In genomic region chr1:22777658-22778057, GRCh38 we compare ENCODE assay signal across 15 cellular contexts.
DNase-seq lines count a peak whose midpoint lies in the region; ATAC-seq and TF ChIP-seq lines count a peak whose summit lies in the region.
"Had no signal": no experiment of that assay in that cellular context is flagged by ENCODE, and none has a peak within 500 bp of the region (broad histone marks: within the 10 kb centered on the region; RNA-seq: fewer than 3 reads in every experiment).

No MANE protein-coding gene starts in this region.

- no peak overlapping the region for H3K4me3 ChIP-seq in IMR-90 (ENCODE audit: insufficient read depth, low read depth, low read length)
- no peak overlapping the region for H3K4me3 ChIP-seq in colonic mucosa

- peaks cover 4% of the 10 kb centered on the region for H3K27me3 Mint-ChIP-seq in brain
- peaks cover 5% of the 10 kb centered on the region for H3K27me3 Mint-ChIP-seq in nephron (ENCODE audit: low read depth)

- H3K9me3 ChIP-seq in IMR-90 (ENCODE audit: control insufficient read depth, insufficient read depth, low read length): no peaks in the 10 kb centered on the region
- no peaks in the 10 kb centered on the region for H3K9me3 ChIP-seq in colonic mucosa

- H3K27ac ChIP-seq in IMR-90 (ENCODE audit: insufficient read depth, low read length): no peak overlapping the region
- H3K27ac ChIP-seq in colonic mucosa: no peak overlapping the region

- H3K9ac ChIP-seq in IMR-90 (ENCODE audit: low read depth, low read length): no peak overlapping the region
- H3K9ac ChIP-seq in colonic mucosa (ENCODE audit: low read depth in 2 of 2, low read length in 2 of 2): no peak overlapping the region

- H4K20me1 ChIP-seq in IMR-90 (ENCODE audit: insufficient read depth, low read length): peaks cover 75% of the 10 kb centered on the region

- no peaks in the 10 kb centered on the region for H3K9me3 Mint-ChIP-seq in brain
- no peaks in the 10 kb centered on the region for H3K9me3 Mint-ChIP-seq in nephron
- H3K9me3 Mint-ChIP-seq: CD4-positive, alpha-beta memory T cell had no signal

- no peak overlapping the region for H3K4me3 Mint-ChIP-seq in brain
- H3K4me3 Mint-ChIP-seq in nephron: no peak overlapping the region
- H3K4me3 Mint-ChIP-seq: CD4-positive, alpha-beta memory T cell had no signal

- no peaks in the 10 kb centered on the region for H3K27me3 ChIP-seq in IMR-90 (ENCODE audit: control insufficient read depth, insufficient read depth, low read length)
- no peaks in the 10 kb centered on the region for H3K27me3 ChIP-seq in colonic mucosa

- no peak overlapping the region for H3K56ac ChIP-seq in IMR-90 (ENCODE audit: extremely low read depth, insufficient read depth, low read length)

- H2AFZ ChIP-seq in IMR-90 (replicated peaks; ENCODE audit: low read length, poor library complexity): no peak overlapping the region

- no peak for TF ChIP-seq RAD21 in IMR-90 (IDR thresholded peaks at IDR 0.05; ENCODE audit: low read length)

- H3K9me1 ChIP-seq in IMR-90 (ENCODE audit: insufficient read depth, low read length): peaks cover 19% of the 10 kb centered on the region; the same call in 1 of the 2 replicates

- POLR2A ChIA-PET in IMR-90 (lab: Charles Lee; ENCODE audit: unreplicated experiment): no interaction called here

- H4K91ac ChIP-seq in IMR-90 (ENCODE audit: insufficient read depth, low read depth, low read length): no peak overlapping the region

- no peak overlapping the region for H2BK20ac ChIP-seq in IMR-90 (ENCODE audit: low read depth, low read length)

- H3K36me3 Mint-ChIP-seq in brain (no peaks in the 10 kb centered on the region), nephron (ENCODE audit: low read depth) (no peaks in the 10 kb centered on the region)
- H3K36me3 Mint-ChIP-seq: CD4-positive, alpha-beta memory T cell had no signal

- no peak overlapping the region for H3K23ac ChIP-seq in IMR-90 (ENCODE audit: low read depth, low read length)

- no peak overlapping the region for H2BK5ac ChIP-seq in IMR-90 (ENCODE audit: low read depth, low read length, poor library complexity, severe bottlenecking)

- H3K4ac ChIP-seq in IMR-90 (ENCODE audit: low read depth, low read length): no peak overlapping the region

- no peak for ATAC-seq in IMR-90 (ENCODE audit: low read depth)
- no peak for ATAC-seq in GM18505 (IDR thresholded peaks at IDR 0.05; ENCODE audit: unreplicated experiment)

- H3K4me2 ChIP-seq in IMR-90 (ENCODE audit: low read depth, low read length): no peak overlapping the region

- H3K36me3 ChIP-seq in IMR-90 (ENCODE audit: control insufficient read depth, insufficient read depth, low read length): no peaks in the 10 kb centered on the region
- H3K36me3 ChIP-seq in colonic mucosa: no peaks in the 10 kb centered on the region

- H2BK15ac ChIP-seq in IMR-90 (ENCODE audit: low read depth, low read length): no peak overlapping the region; the same call in 2 of the 3 replicates

- H3K79me1 ChIP-seq in IMR-90 (ENCODE audit: low read depth in 1 of 2, low read length in 2 of 2): peaks cover 35 to 84% of the 10 kb centered on the region in 2 experiments

- H2AK9ac ChIP-seq in IMR-90 (replicated peaks; ENCODE audit: low read depth, low read length, poor library complexity): no peak overlapping the region

- no peak overlapping the region for H4K8ac ChIP-seq in IMR-90 (ENCODE audit: low read depth in 2 of 2, low read length in 2 of 2)

- no peak overlapping the region for H3K18ac ChIP-seq in IMR-90 (ENCODE audit: low read depth, low read length)

- H2AK5ac ChIP-seq in IMR-90 (ENCODE audit: low read depth, low read length): no peak overlapping the region

- intact Hi-C loops in IMR-90 (cut with micrococcal nuclease): no loop called here
- intact Hi-C loops in colonic mucosa (cut with DNase I): no loop called here

- H3K27ac Mint-ChIP-seq in brain: peak overlapping the region in 4 of 5 experiments; percentile 47 to 84 (median 69)
- peak overlapping the region in 2 of 3 experiments; percentile 85 to 95 for H3K27ac Mint-ChIP-seq in nephron
- H3K27ac Mint-ChIP-seq: CD4-positive, alpha-beta memory T cell had no signal

- in situ Hi-C loops in IMR-90 (cut with MboI; ENCODE audit: low sequenced_read_pairs): no loop called here

- WGBS in IMR-90 (ENCODE audit: extremely low coverage in 2 of 2, insufficient read length in 1 of 2), 2 experiments: 100% methylated on average over 2 of the region's 4 CpGs; no CpG with 5 or more reads in 1 of the 2 experiments

- H3K14ac ChIP-seq in IMR-90 (replicated peaks; ENCODE audit: low read depth, low read length): 0 out of 2 replicates have a peak overlapping the region, but pooled peaks have one; percentile 20

- no peak overlapping the region for H2BK120ac ChIP-seq in IMR-90 (ENCODE audit: low read depth, low read length)

- H3K4me1 Mint-ChIP-seq in brain (peaks cover 98% of the 10 kb centered on the region), nephron (peaks cover 81% of the 10 kb centered on the region)
- H3K4me1 Mint-ChIP-seq: CD4-positive, alpha-beta memory T cell had no signal

- TF ChIP-seq POLR2A in IMR-90 (IDR thresholded peaks at IDR 0.05; ENCODE audit: low read depth, low read length): no peak
- no peak for TF ChIP-seq POLR2A in GM18505 (IDR thresholded peaks at IDR 0.05; ENCODE audit: borderline replicate concordance, extremely low read depth, insufficient read depth, insufficient read length)

- DNase-seq in IMR-90 (no peak), colonic mucosa (no peak), kidney tubule cell (ENCODE audit: low spot score) (no peak)
- DNase-seq: C1 segment of cervical spinal cord; Calu3; CD4-positive, alpha-beta memory T cell; COR-L47; DMS53; DMS79 treated with DMSO at 0.1 percent for 48 hours; GF-D8; GOT3; HCEC 1CT had no signal

- peaks cover 16% of the 10 kb centered on the region for H3K4me1 ChIP-seq in IMR-90 (ENCODE audit: control insufficient read depth, insufficient read depth, low read length)
- H3K4me1 ChIP-seq in colonic mucosa: no peaks in the 10 kb centered on the region

- BruUV-seq in IMR-90 (replicated peaks; lab: Mats Ljungman, UMichigan): no TSS peak

- H4K5ac ChIP-seq in IMR-90 (ENCODE audit: low read depth, low read length): no peak overlapping the region

- CTCF ChIA-PET in IMR-90 (lab: Yijun Ruan, JAX): interaction anchor here (1.3 kb wide), 1 partner anchor 84 kb away, joined by 3 read pairs; no protein-coding TSS in a partner anchor

- TF ChIP-seq CTCF in IMR-90 (conservative IDR thresholded peaks at IDR 0.05; ENCODE audit: low read depth, low read length) (no peak), brain (conservative IDR thresholded peaks at IDR 0.05) (no peak), nephron (IDR thresholded peaks at IDR 0.05; ENCODE audit: unreplicated experiment in 3 of 3) (no peak), colonic mucosa (IDR thresholded peaks at IDR 0.05) (no peak)

- dilution Hi-C loops in IMR-90 (cut with HindIII; ENCODE audit: low sequenced_read_pairs, unreplicated experiment): no loop called here

TF ChIP-seq in IMR-90, 13 proteins besides CTCF, POLR2A, EP300 and RAD21:
- TF ChIP-seq BHLHE40 (IDR thresholded peaks at IDR 0.05; ENCODE audit: low read depth, low read length) (no peak), RCOR1 (IDR thresholded peaks at IDR 0.05; ENCODE audit: insufficient replicate concordance, low read length) (no peak), RFX5 (IDR thresholded peaks at IDR 0.05; ENCODE audit: low read depth, low read length) (no peak), CEBPB (IDR thresholded peaks at IDR 0.05; ENCODE audit: low read depth, low read length) (no peak), SMC3 (IDR thresholded peaks at IDR 0.05; ENCODE audit: low read depth, low read length) (no peak), MAFK (IDR thresholded peaks at IDR 0.05; ENCODE audit: low read depth, low read length) (no peak), CHD1 (IDR thresholded peaks at IDR 0.05; ENCODE audit: low read depth, low read length) (no peak), NFE2L2 (IDR thresholded peaks at IDR 0.05; ENCODE audit: low read depth, low read length) (no peak), FOS (IDR thresholded peaks at IDR 0.05; ENCODE audit: low read depth, low read length) (no peak), ELK1 (IDR thresholded peaks at IDR 0.05; ENCODE audit: borderline replicate concordance, low read depth, low read length) (no peak), USF2 (IDR thresholded peaks at IDR 0.05; ENCODE audit: low read depth, low read length) (no peak)
